Comparison of ENCODE assay signal across 8 cellular contexts in genomic region chr3:194687638-194688206, GRCh38. TPM values are rescaled to one million over a fixed set of nuclear protein-coding genes. Genes with fewer than 3 reads are reported as not detected.
A peak's percentile ranks its signal among the peaks of the same experiment; 100 is the strongest.
DNase-seq lines count a peak whose midpoint lies in the region; ATAC-seq and TF ChIP-seq lines count a peak whose summit lies in the region.

No MANE protein-coding gene starts in this region.

- no peak overlapping the region for H3T11ph ChIP-seq in H9 (ENCODE audit: low read length)

- H3K79me2 ChIP-seq in H9 (ENCODE audit: insufficient read depth, low read length) (no peaks in the 10 kb centered on the region), fibroblast of lung (ENCODE audit: control insufficient read depth, insufficient read depth, low read length) (peaks cover 7% of the 10 kb centered on the region)

- WGBS in H9 (ENCODE audit: extremely low coverage, insufficient read length, low lambda C conversion rate): no CpG with 5 or more reads among the region's 57 CpGs

- no peaks in the 10 kb centered on the region; a peak in 2 of 5 replicates for H3K9me3 Mint-ChIP-seq in H9
- H3K9me3 Mint-ChIP-seq in activated T-cell treated with anti-CD3 and anti-CD28 coated beads, Interleukin-2, amount 50 U/mL, for 24 hours: no peaks in the 10 kb centered on the region
- H3K9me3 Mint-ChIP-seq in natural killer cell treated with Interleukin-12 subunit alpha and Interleukin-12 subunit beta and Interleukin-15 and Interleukin-18, amount 100 ng/mL, for 72 hours: no peaks in the 10 kb centered on the region
- no peaks in the 10 kb centered on the region for H3K9me3 Mint-ChIP-seq in stimulated activated naive CD8-positive, alpha-beta T cell treated with anti-CD3 and anti-CD28 coated beads, Interleukin-15, amount 100 ng/mL, for 72 hours

- H3K27me3 Mint-ChIP-seq in H9 (ENCODE audit: low read depth): peaks cover 54% of the 10 kb centered on the region
- peaks cover 50% of the 10 kb centered on the region for H3K27me3 Mint-ChIP-seq in activated T-cell treated with anti-CD3 and anti-CD28 coated beads, Interleukin-2, amount 50 U/mL, for 24 hours
- no peaks in the 10 kb centered on the region for H3K27me3 Mint-ChIP-seq in natural killer cell treated with Interleukin-12 subunit alpha and Interleukin-12 subunit beta and Interleukin-15 and Interleukin-18, amount 100 ng/mL, for 72 hours
- H3K27me3 Mint-ChIP-seq in stimulated activated naive CD8-positive, alpha-beta T cell treated with anti-CD3 and anti-CD28 coated beads, Interleukin-15, amount 100 ng/mL, for 72 hours: peaks cover 51% of the 10 kb centered on the region

- H3K27ac ChIP-seq in H9 (ENCODE audit: insufficient read length, low read depth, low read length): no peak overlapping the region
- H3K27ac ChIP-seq in fibroblast of lung (ENCODE audit: insufficient read depth, low read length): no peak overlapping the region

- no peak overlapping the region for H2BK5ac ChIP-seq in H9 (ENCODE audit: insufficient read length, low read length)

- H2BK20ac ChIP-seq in H9 (ENCODE audit: low read depth, low read length, poor library complexity, severe bottlenecking): no peak overlapping the region

- H2BK120ac ChIP-seq in H9 (ENCODE audit: low read depth, low read length, poor library complexity, severe bottlenecking): no peak overlapping the region

- H4K20me1 ChIP-seq in H9 (ENCODE audit: control insufficient read depth, insufficient read depth, insufficient read length) (no peaks in the 10 kb centered on the region), fibroblast of lung (ENCODE audit: control insufficient read depth, extremely low read depth, insufficient read depth, low read length) (no peaks in the 10 kb centered on the region)

- peaks cover 24 to 41% of the 10 kb centered on the region in 2 experiments for H3K4me1 Mint-ChIP-seq in H9
- H3K4me1 Mint-ChIP-seq in activated T-cell treated with anti-CD3 and anti-CD28 coated beads, Interleukin-2, amount 50 U/mL, for 24 hours (ENCODE audit: low read depth): peaks cover 63% of the 10 kb centered on the region
- H3K4me1 Mint-ChIP-seq in natural killer cell treated with Interleukin-12 subunit alpha and Interleukin-12 subunit beta and Interleukin-15 and Interleukin-18, amount 100 ng/mL, for 72 hours (ENCODE audit: low read depth in 2 of 2): peaks cover 53 to 61% of the 10 kb centered on the region in 2 donors
- peaks cover 79% of the 10 kb centered on the region for H3K4me1 Mint-ChIP-seq in stimulated activated naive CD8-positive, alpha-beta T cell treated with anti-CD3 and anti-CD28 coated beads, Interleukin-15, amount 100 ng/mL, for 72 hours

- H3K4me3 ChIP-seq in fibroblast of lung (replicated peaks in 1 of 4; ENCODE audit: control extremely low read depth in 1 of 4, insufficient read depth in 1 of 4, low read depth in 3 of 4, low read length in 4 of 4): peak overlapping the region; percentile 24 to 90 (median 66)

- H3K27me3 ChIP-seq in H9 (ENCODE audit: insufficient read depth, low read length): peaks cover 22% of the 10 kb centered on the region; the same call in 1 of the 2 replicates
- no peaks in the 10 kb centered on the region for H3K27me3 ChIP-seq in fibroblast of lung (ENCODE audit: control insufficient read depth, insufficient read depth, low read length)

- peak overlapping the region; percentile 74 for H3K4me2 ChIP-seq in H9 (ENCODE audit: insufficient read depth, insufficient read length, low read length)
- peak overlapping the region; percentile 93 for H3K4me2 ChIP-seq in fibroblast of lung (ENCODE audit: extremely low read depth, insufficient read depth, low read length)

- no peak overlapping the region for H3K23ac ChIP-seq in H9 (ENCODE audit: insufficient read length, low read depth, low read length)

- no peak overlapping the region for H2BK15ac ChIP-seq in H9 (ENCODE audit: low read depth, low read length)

- peak overlapping the region; percentile 29 for H3K18ac ChIP-seq in H9 (ENCODE audit: insufficient read length, low read depth, low read length)

- H4K5ac ChIP-seq in H9 (ENCODE audit: insufficient read length, low read depth, low read length): no peak overlapping the region

- no peak overlapping the region for H4K8ac ChIP-seq in H9 (replicated peaks; ENCODE audit: insufficient read length, low read depth, low read length)

- H3K27ac Mint-ChIP-seq in H9: no peak overlapping the region; a peak in 1 of 7 replicates
- peak overlapping the region; percentile 79 for H3K27ac Mint-ChIP-seq in activated T-cell treated with anti-CD3 and anti-CD28 coated beads, Interleukin-2, amount 50 U/mL, for 24 hours
- peak overlapping the region; percentile 78 to 94 for H3K27ac Mint-ChIP-seq in natural killer cell treated with Interleukin-12 subunit alpha and Interleukin-12 subunit beta and Interleukin-15 and Interleukin-18, amount 100 ng/mL, for 72 hours
- H3K27ac Mint-ChIP-seq in stimulated activated naive CD8-positive, alpha-beta T cell treated with anti-CD3 and anti-CD28 coated beads, Interleukin-15, amount 100 ng/mL, for 72 hours: peak overlapping the region in 1 of 2 donors; percentile 55

- H3K79me1 ChIP-seq in H9 (ENCODE audit: insufficient read depth, low read depth, low read length, poor library complexity, severe bottlenecking): no peaks in the 10 kb centered on the region

- no peak overlapping the region for H4K91ac ChIP-seq in H9 (ENCODE audit: insufficient read length, low read depth, low read length)

- H3K23me2 ChIP-seq in H9 (ENCODE audit: insufficient read length, low read depth, low read length, poor library complexity, severe bottlenecking): peaks cover 26% of the 10 kb centered on the region

- H3K4me1 ChIP-seq in H9 (ENCODE audit: insufficient read depth, low read length) (no peaks in the 10 kb centered on the region), fibroblast of lung (ENCODE audit: control insufficient read depth, extremely low read depth, insufficient read depth, low read length) (peaks cover 11% of the 10 kb centered on the region)

- peak; percentile 78 to 86 for ATAC-seq in natural killer cell treated with Interleukin-12 subunit alpha and Interleukin-12 subunit beta and Interleukin-15 and Interleukin-18, amount 100 ng/mL, for 72 hours
- peak; percentile 77 for ATAC-seq in stimulated activated naive CD8-positive, alpha-beta T cell treated with anti-CD3 and anti-CD28 coated beads, Interleukin-15, amount 100 ng/mL, for 72 hours

- H3K14ac ChIP-seq in H9 (ENCODE audit: insufficient read depth, low read length): peak overlapping the region; percentile 15

- H3K4me3 Mint-ChIP-seq in H9: peak overlapping the region; percentile 72 to 92
- peak overlapping the region; percentile 81 for H3K4me3 Mint-ChIP-seq in activated T-cell treated with anti-CD3 and anti-CD28 coated beads, Interleukin-2, amount 50 U/mL, for 24 hours
- H3K4me3 Mint-ChIP-seq in natural killer cell treated with Interleukin-12 subunit alpha and Interleukin-12 subunit beta and Interleukin-15 and Interleukin-18, amount 100 ng/mL, for 72 hours: peak overlapping the region; percentile 92
- peak overlapping the region; percentile 88 to 93 for H3K4me3 Mint-ChIP-seq in stimulated activated naive CD8-positive, alpha-beta T cell treated with anti-CD3 and anti-CD28 coated beads, Interleukin-15, amount 100 ng/mL, for 72 hours

- H3K9me3 ChIP-seq in H9 (ENCODE audit: control insufficient read depth, low read depth, low read length): no peaks in the 10 kb centered on the region
- H3K9me3 ChIP-seq in fibroblast of lung (ENCODE audit: control insufficient read depth, insufficient read depth, low read depth, low read length): no peaks in the 10 kb centered on the region

- H3K36me3 Mint-ChIP-seq in H9 (ENCODE audit: insufficient read depth in 1 of 3, low read depth in 3 of 3): 0 out of 7 replicates have a peak, but pooled peaks cover 0 to 2% (median 0%) of the 10 kb centered on the region in 3 experiments
- peaks cover 10% of the 10 kb centered on the region for H3K36me3 Mint-ChIP-seq in activated T-cell treated with anti-CD3 and anti-CD28 coated beads, Interleukin-2, amount 50 U/mL, for 24 hours (ENCODE audit: low read depth)
- H3K36me3 Mint-ChIP-seq in natural killer cell treated with Interleukin-12 subunit alpha and Interleukin-12 subunit beta and Interleukin-15 and Interleukin-18, amount 100 ng/mL, for 72 hours: no peaks in the 10 kb centered on the region

- H3K9ac ChIP-seq in H9 (ENCODE audit: extremely low read depth, insufficient read length, low read length) (no peak overlapping the region), fibroblast of lung (ENCODE audit: insufficient read depth, low read length) (no peak overlapping the region)

- H3K36me3 ChIP-seq in fibroblast of lung (ENCODE audit: control insufficient read depth, insufficient read depth, low read length): no peaks in the 10 kb centered on the region

- no peak overlapping the region for H2BK12ac ChIP-seq in H9 (ENCODE audit: insufficient read length, low read depth, low read length)

- no peak overlapping the region for H2AK5ac ChIP-seq in H9 (ENCODE audit: insufficient read length, low read length)

- TF ChIP-seq CTCF in H9 (conservative IDR thresholded peaks at IDR 0.05) (peak; percentile 74), fibroblast of lung (conservative IDR thresholded peaks at IDR 0.05 in 1 of 2, IDR thresholded peaks at IDR 0.05 in 1 of 2; ENCODE audit: low read depth in 1 of 2, low read length in 2 of 2) (peak; percentile 3 to 30)

- DNase-seq in DMS 273 (lab: John Stamatoyannopoulos, UW; ENCODE audit: unreplicated experiment) (peak; percentile 91), H9 (peak; percentile 94), NCI-H774 (lab: John Stamatoyannopoulos, UW) (peak; percentile 40), fibroblast of lung (ENCODE audit: low read depth in 2 of 2) (peak; percentile 66 to 69), NCI-H1092 (lab: John Stamatoyannopoulos, UW) (no peak)
- DNase-seq in activated T-cell treated with anti-CD3 and anti-CD28 coated beads, Interleukin-2, amount 50 U/mL, for 24 hours: peak; percentile 84
- peak; percentile 93 for DNase-seq in natural killer cell treated with Interleukin-12 subunit alpha and Interleukin-12 subunit beta and Interleukin-15 and Interleukin-18, amount 100 ng/mL, for 72 hours (ENCODE audit: low spot score)
- peak; percentile 83 to 88 for DNase-seq in stimulated activated naive CD8-positive, alpha-beta T cell treated with anti-CD3 and anti-CD28 coated beads, Interleukin-15, amount 100 ng/mL, for 72 hours

- H2AFZ ChIP-seq in H9 (ENCODE audit: low read length) (no peak overlapping the region), fibroblast of lung (ENCODE audit: low read length) (peak overlapping the region; percentile 21)

- no peak overlapping the region for H3K4ac ChIP-seq in H9 (ENCODE audit: low read depth, low read length)

- no peak overlapping the region for H3K56ac ChIP-seq in H9 (ENCODE audit: insufficient read length, low read depth, low read length)

RNA-seq across cellular contexts. Expression of gene FAM43A, which starts 2.0 kb away (rescaled TPM):
- total RNA-seq in H9 (2021) (2.4 and 2.7 TPM in 2 replicates), fibroblast of lung (7.2 and 8.8 TPM in 2 replicates)
- 3.2 and 6.7 TPM in 2 replicates for polyA plus RNA-seq in fibroblast of lung
- 5.0 and 11.2 TPM in 2 replicates for polyA plus RNA-seq in fibroblast of lung (2012)
- 0.51 and 1.6 TPM in 2 replicates for polyA minus RNA-seq in fibroblast of lung (ENCODE audit: low replicate concordance)
- total RNA-seq in natural killer cell treated with Interleukin-12 subunit alpha and Interleukin-12 subunit beta and Interleukin-15 and Interleukin-18, amount 100 ng/mL, for 72 hours: 10 to 100 TPM; 11.6 to 50.2 TPM

RNA-seq across cellular contexts. Expression of gene LSG1, which starts 15.7 kb away (rescaled TPM):
- total RNA-seq in H9 (2021): 59.9 and 63.3 TPM in 2 replicates
- 34.7 and 35.3 TPM in 2 replicates for total RNA-seq in fibroblast of lung
- polyA plus RNA-seq in fibroblast of lung: 27.6 and 34.9 TPM in 2 replicates
- 16.4 and 22.6 TPM in 2 replicates for polyA plus RNA-seq in fibroblast of lung (2012)
- polyA minus RNA-seq in fibroblast of lung (ENCODE audit: low replicate concordance): 22.6 and 55.8 TPM in 2 replicates
- 10 to 100 TPM; 38.7 to 63.3 TPM for total RNA-seq in natural killer cell treated with Interleukin-12 subunit alpha and Interleukin-12 subunit beta and Interleukin-15 and Interleukin-18, amount 100 ng/mL, for 72 hours

RNA-seq across cellular contexts. Expression of gene TMEM44, which starts 54.5 kb away (rescaled TPM):
- 16.5 and 19.8 TPM in 2 replicates for total RNA-seq in H9 (2021)
- total RNA-seq in fibroblast of lung: 9.2 and 14.9 TPM in 2 replicates
- 10.8 and 11.0 TPM in 2 replicates for polyA plus RNA-seq in fibroblast of lung
- polyA plus RNA-seq in fibroblast of lung (2012): 12.3 and 13.5 TPM in 2 replicates
- 12.5 and 14.9 TPM in 2 replicates for polyA minus RNA-seq in fibroblast of lung (ENCODE audit: low replicate concordance)
- 1 to 10 TPM; 4.7 to 8.5 TPM for total RNA-seq in natural killer cell treated with Interleukin-12 subunit alpha and Interleukin-12 subunit beta and Interleukin-15 and Interleukin-18, amount 100 ng/mL, for 72 hours

Comparison
In these comparisons a context has a peak if more than half of its experiments do, and no peak if none do; other contexts are left out.
1. H3K27ac Mint-ChIP-seq: peak in activated T-cell treated with anti-CD3 and anti-CD28 coated beads, Interleukin-2, amount 50 U/mL, for 24 hours (single experiment) and natural killer cell treated with Interleukin-12 subunit alpha and Interleukin-12 subunit beta and Interleukin-15 and Interleukin-18, amount 100 ng/mL, for 72 hours (2 of 2); none in H9 (0 of 3).
2. Peak in every context shown above with its lines, with median percentiles within 50 percentile points of each other: H3K4me3 Mint-ChIP-seq.